13 cellular contexts compared by ENCODE assay signal in the genomic region with DNA sequence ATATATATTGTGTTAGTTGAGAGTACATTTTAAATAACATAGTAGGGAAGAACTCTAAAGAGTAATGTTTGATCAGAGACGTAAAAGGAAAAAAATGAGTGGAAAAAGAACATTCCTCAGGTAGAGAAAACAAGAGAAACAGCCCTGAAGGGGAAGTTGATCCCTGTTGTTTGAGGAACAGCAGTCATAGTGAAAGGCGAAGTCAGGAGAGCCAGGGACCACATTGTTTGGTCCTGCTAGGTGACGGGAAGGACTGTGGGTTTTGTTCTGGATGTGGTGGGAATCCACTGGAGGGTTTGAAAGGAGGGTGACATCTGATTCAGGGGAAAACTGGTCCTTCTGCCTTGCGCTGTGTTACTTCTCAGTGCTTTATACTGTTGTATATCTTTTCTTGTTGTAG. TPM values are rescaled to one million over a fixed set of nuclear protein-coding genes. Genes with fewer than 3 reads are reported as not detected.
DNase-seq lines count a peak whose midpoint lies in the region; ATAC-seq lines count a peak whose summit lies in the region.
"Had no signal": no experiment of that assay in that cellular context is flagged by ENCODE, and none has a peak within 500 bp of the region (broad histone marks: within the 10 kb centered on the region; RNA-seq: fewer than 3 reads in every experiment).

No MANE protein-coding gene starts in this region.

- no peak for DNase-seq in CD8-positive, alpha-beta memory T cell
- DNase-seq in T-helper 17 cell (no peak), medulla oblongata (ENCODE audit: extremely low spot score) (peak; percentile 67), NCI-H1105 (lab: John Stamatoyannopoulos, UW) (no peak)
- no peak for DNase-seq in stimulated activated naive B cell treated with anti-CD40 and anti-IgM and Interleukin-4, amounts not matched to agents 10 μg/mL and 1 μg/mL and 100 μg/mL, for 72 hours
- DNase-seq: activated CD4-positive, CD25-positive, alpha-beta regulatory T cell treated with anti-CD3 and anti-CD28 coated beads, Interleukin-2, amount 50 U/mL, for 72 hours; CD4-positive, alpha-beta T cell; NCI-H2081 treated with DMSO at 0.1 percent for 48 hours; NCI-H82; T-helper 1 cell had no signal

- no peaks in the 10 kb centered on the region for H3K27me3 Mint-ChIP-seq in CD8-positive, alpha-beta memory T cell
- H3K27me3 Mint-ChIP-seq in T-helper 17 cell, result no peaks in the 10 kb centered on the region
- no peaks in the 10 kb centered on the region for H3K27me3 Mint-ChIP-seq in stimulated activated naive B cell treated with anti-CD40 and anti-IgM and Interleukin-4, amounts not matched to agents 10 μg/mL and 1 μg/mL and 100 μg/mL, for 72 hours
- H3K27me3 Mint-ChIP-seq: activated naive CD8-positive, alpha-beta T cell; CD4-positive, alpha-beta T cell had no signal

- peaks cover 0 to 56% (median 14%) of the 10 kb centered on the region in 3 donors for H3K36me3 Mint-ChIP-seq in CD8-positive, alpha-beta memory T cell
- no peaks in the 10 kb centered on the region for H3K36me3 Mint-ChIP-seq in T-helper 17 cell (ENCODE audit: low read depth)
- H3K36me3 Mint-ChIP-seq in stimulated activated naive B cell treated with anti-CD40 and anti-IgM and Interleukin-4, amounts not matched to agents 10 μg/mL and 1 μg/mL and 100 μg/mL, for 72 hours, result peaks cover 31 to 47% of the 10 kb centered on the region in 2 donors
- H3K36me3 Mint-ChIP-seq: activated naive CD8-positive, alpha-beta T cell had no signal

- no peaks in the 10 kb centered on the region for H3K9me3 Mint-ChIP-seq in CD8-positive, alpha-beta memory T cell
- no peaks in the 10 kb centered on the region for H3K9me3 Mint-ChIP-seq in stimulated activated naive B cell treated with anti-CD40 and anti-IgM and Interleukin-4, amounts not matched to agents 10 μg/mL and 1 μg/mL and 100 μg/mL, for 72 hours
- H3K9me3 Mint-ChIP-seq: CD4-positive, alpha-beta T cell had no signal

- H3K4me3 Mint-ChIP-seq in CD8-positive, alpha-beta memory T cell, result no peak overlapping the region
- H3K4me3 Mint-ChIP-seq in T-helper 17 cell, result no peak overlapping the region
- peak overlapping the region; percentile 5 to 17 for H3K4me3 Mint-ChIP-seq in stimulated activated naive B cell treated with anti-CD40 and anti-IgM and Interleukin-4, amounts not matched to agents 10 μg/mL and 1 μg/mL and 100 μg/mL, for 72 hours
- H3K4me3 Mint-ChIP-seq: activated naive CD8-positive, alpha-beta T cell; CD4-positive, alpha-beta T cell had no signal

- POLR2A ChIA-PET in CD8-positive, alpha-beta memory T cell (lab: Charles Lee), result no interaction called here

- no peak for ATAC-seq in T-helper 17 cell
- ATAC-seq in stimulated activated naive B cell treated with anti-CD40 and anti-IgM and Interleukin-4, amounts not matched to agents 10 μg/mL and 1 μg/mL and 100 μg/mL, for 72 hours (replicated peaks), result no peak
- no peak for ATAC-seq in HG02642 (IDR thresholded peaks at IDR 0.05; ENCODE audit: poor library complexity, unreplicated experiment)
- no peak for ATAC-seq in HG02840 (IDR thresholded peaks at IDR 0.05; ENCODE audit: low FRiP score, unreplicated experiment)

- peaks cover 8% of the 10 kb centered on the region for H3K36me3 ChIP-seq in CD8-positive, alpha-beta memory T cell (ENCODE audit: insufficient read depth, low read length)

- H3K4me1 Mint-ChIP-seq in CD8-positive, alpha-beta memory T cell, result peaks cover 39 to 62% (median 60%) of the 10 kb centered on the region in 3 donors
- H3K4me1 Mint-ChIP-seq in T-helper 17 cell, result peaks cover 28% of the 10 kb centered on the region
- H3K4me1 Mint-ChIP-seq in stimulated activated naive B cell treated with anti-CD40 and anti-IgM and Interleukin-4, amounts not matched to agents 10 μg/mL and 1 μg/mL and 100 μg/mL, for 72 hours, result peaks cover 32 to 73% of the 10 kb centered on the region in 2 donors

- CTCF ChIA-PET in CD8-positive, alpha-beta memory T cell (lab: Charles Lee), result no interaction called here

- no peaks in the 10 kb centered on the region for H3K27me3 ChIP-seq in CD8-positive, alpha-beta memory T cell (ENCODE audit: insufficient read depth, low read length, poor library complexity, severe bottlenecking)

- H3K4me3 ChIP-seq in CD8-positive, alpha-beta memory T cell (ENCODE audit: low read length), result no peak overlapping the region

- no peak overlapping the region for H3K27ac ChIP-seq in CD8-positive, alpha-beta memory T cell (ENCODE audit: low read depth, low read length)

- H3K27ac Mint-ChIP-seq in CD8-positive, alpha-beta memory T cell, result peak overlapping the region in 6 of 8 donors; percentile 10 to 80 (median 47)
- H3K27ac Mint-ChIP-seq in T-helper 17 cell, result peak overlapping the region; percentile 73
- H3K27ac Mint-ChIP-seq in stimulated activated naive B cell treated with anti-CD40 and anti-IgM and Interleukin-4, amounts not matched to agents 10 μg/mL and 1 μg/mL and 100 μg/mL, for 72 hours, result peak overlapping the region; percentile 67
- H3K27ac Mint-ChIP-seq: activated naive CD8-positive, alpha-beta T cell; CD4-positive, alpha-beta T cell had no signal

- no peaks in the 10 kb centered on the region for H3K9me3 ChIP-seq in CD8-positive, alpha-beta memory T cell (ENCODE audit: low read length)
- H3K9me3 ChIP-seq in T-helper 17 cell (ENCODE audit: control insufficient read depth, low read length, poor library complexity, severe bottlenecking), result no peaks in the 10 kb centered on the region

- H3K4me1 ChIP-seq in CD8-positive, alpha-beta memory T cell (ENCODE audit: insufficient read depth, low read length), result peaks cover 26% of the 10 kb centered on the region

RNA-seq across cellular contexts. Expression of a gene that starts 9.0 kb away (rescaled TPM):
- total RNA-seq in CD8-positive, alpha-beta memory T cell, result 10 to 100 TPM; 47.8 to 50.4 TPM
- 6.1 TPM for polyA plus RNA-seq in CD8-positive, alpha-beta memory T cell
- 10 to 100 TPM; 27.5 to 31.1 TPM for total RNA-seq in T-helper 17 cell

RNA-seq across cellular contexts. Expression of a gene that starts 41.4 kb away (rescaled TPM):
- 10 to 100 TPM; 18.5 to 19.7 TPM for total RNA-seq in CD8-positive, alpha-beta memory T cell
- 6.2 TPM for polyA plus RNA-seq in CD8-positive, alpha-beta memory T cell
- 1 to 10 TPM; 5.7 to 6.8 TPM for total RNA-seq in T-helper 17 cell

RNA-seq across cellular contexts. Expression of a gene that starts 57.9 kb away (rescaled TPM):
- total RNA-seq in CD8-positive, alpha-beta memory T cell, result 10 to 100 TPM; 55.8 to 56.3 TPM
- polyA plus RNA-seq in CD8-positive, alpha-beta memory T cell, result 8.3 TPM
- total RNA-seq in T-helper 17 cell, result 10 to 100 TPM; 54.8 to 72.8 TPM

Comparison
In these comparisons a context has a peak if more than half of its experiments do, and no peak if none do; other contexts are left out.
1. H3K4me3 Mint-ChIP-seq: peak in stimulated activated naive B cell treated with anti-CD40 and anti-IgM and Interleukin-4, amounts not matched to agents 10 μg/mL and 1 μg/mL and 100 μg/mL, for 72 hours (2 of 2); none in CD8-positive, alpha-beta memory T cell (0 of 7) and T-helper 17 cell (single experiment).
2. Peak in every context shown above with its lines, with median percentiles within 50 percentile points of each other: H3K27ac Mint-ChIP-seq.